In genomic region chr18:25019946-25020345, GRCh38 we compare ENCODE assay signal across 27 cellular contexts.
"Had no signal": no experiment of that assay in that cellular context is flagged by ENCODE, and none has a peak within 500 bp of the region (broad histone marks: within the 10 kb centered on the region; RNA-seq: fewer than 3 reads in every experiment).

No MANE protein-coding gene starts in this region.

- H3K4me3 ChIP-seq: esophagus muscularis mucosa, gastrocnemius medialis, heart left ventricle had no signal

- DNase-seq: activated CD4-positive, alpha-beta memory T cell treated with anti-CD3 and anti-CD28 coated beads for 36 hours; activated CD4-positive, alpha-beta T cell treated with anti-CD3 and anti-CD28 coated beads for 36 hours; activated CD4-positive, alpha-beta T cell treated with anti-CD3 and anti-CD28 coated beads, Interleukin-2, amount 10 ng/mL, durations not matched to agents 24 days and 14 days; activated CD4-positive, CD25-positive, alpha-beta regulatory T cell; activated CD4-positive, CD25-positive, alpha-beta regulatory T cell treated with anti-CD3 and anti-CD28 coated beads, Interleukin-2, amount 50 U/mL, for 72 hours; activated CD8-positive, alpha-beta memory T cell treated with anti-CD3 and anti-CD28 coated beads, Interleukin-2, amount 10 ng/mL, durations not matched to agents 7 days and 5 days; activated CD8-positive, alpha-beta memory T cell treated with anti-CD3 and anti-CD28 coated beads, Interleukin-2, amount 50 U/mL, for 48 hours; activated CD8-positive, alpha-beta T cell treated with anti-CD3 and anti-CD28 coated beads, Interleukin-2, amount 10 ng/mL, durations not matched to agents 7 days and 5 days; activated gamma-delta T cell; activated naive CD4-positive, alpha-beta T cell treated with anti-CD3 and anti-CD28 coated beads, Interleukin-2, amount 50 U/mL, for 16 hours; activated naive CD4-positive, alpha-beta T cell treated with Interleukin-2 at 50 U/mL for 16 hours; activated T-cell treated with anti-CD3 and anti-CD28 coated beads for 4 hours; activated T-cell treated with anti-CD3 and anti-CD28 coated beads, Interleukin-2, amount 50 U/mL, for 24 hours; activated T-cell treated with anti-CD3 and anti-CD28 coated beads, Interleukin-2, amount 50 U/mL, for 72 hours; amniotic stem cell; brain microvascular endothelial cell; cortex of kidney; dermis blood vessel endothelial cell; effector CD4-positive, alpha-beta T cell; effector memory CD8-positive, alpha-beta T cell; erythroblast; foreskin keratinocyte; gastrocnemius medialis; glutamatergic neuron; heart left ventricle; T-helper 2 cell had no signal

- H3K27ac ChIP-seq: brain microvascular endothelial cell, esophagus muscularis mucosa, foreskin keratinocyte, gastrocnemius medialis, heart left ventricle had no signal

- H3K4me1 ChIP-seq: esophagus muscularis mucosa, foreskin keratinocyte, heart left ventricle had no signal

- ATAC-seq: activated CD4-positive, alpha-beta T cell treated with anti-CD3 and anti-CD28 coated beads for 36 hours; activated CD8-positive, alpha-beta memory T cell treated with anti-CD3 and anti-CD28 coated beads, Interleukin-2, amount 10 ng/mL, durations not matched to agents 7 days and 5 days; activated CD8-positive, alpha-beta T cell treated with anti-CD3 and anti-CD28 coated beads, Interleukin-2, amount 10 ng/mL, durations not matched to agents 7 days and 5 days; activated T-cell treated with anti-CD3 and anti-CD28 coated beads, Interleukin-2, amount 50 U/mL, for 72 hours; effector memory CD8-positive, alpha-beta T cell; foreskin keratinocyte; gastrocnemius medialis; heart left ventricle had no signal

- H3K36me3 ChIP-seq: brain microvascular endothelial cell, esophagus muscularis mucosa, gastrocnemius medialis, heart left ventricle had no signal

- H3K27me3 ChIP-seq: brain microvascular endothelial cell, foreskin keratinocyte, gastrocnemius medialis, heart left ventricle had no signal
